Comparison of ENCODE assay signal across 1 cellular context in the genomic region with DNA sequence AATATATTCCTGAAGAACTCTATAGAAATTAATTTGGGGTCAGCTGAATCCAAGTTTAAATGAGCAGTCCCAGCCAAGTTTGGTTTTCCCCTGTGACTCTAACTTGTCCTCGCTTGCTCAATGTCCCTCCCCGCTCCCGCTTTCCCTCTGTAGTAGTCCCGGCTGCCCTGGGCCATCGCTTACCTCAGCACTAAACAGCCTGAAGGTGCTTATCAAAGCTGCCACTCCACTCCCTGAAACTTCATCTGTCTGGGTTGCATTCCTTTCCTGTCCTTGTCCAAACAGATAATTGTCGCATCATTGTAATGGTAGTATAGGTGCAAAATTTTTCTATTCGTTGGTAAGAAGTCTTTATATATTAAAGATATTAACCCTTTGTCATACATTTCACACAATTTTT.
TF ChIP-seq lines count a peak whose summit lies in the region.

No MANE protein-coding gene starts in this region.

TF ChIP-seq in HepG2, 621 proteins besides CTCF, POLR2A, EP300 and RAD21:
- TF ChIP-seq ONECUT2 (CRISPR knock-in tag; IDR thresholded peaks at IDR 0.05) (no peak), HMG20A (CRISPR knock-in tag; IDR thresholded peaks at IDR 0.05; ENCODE audit: borderline replicate concordance) (no peak), KAT8 (CRISPR knock-in tag; IDR thresholded peaks at IDR 0.05) (no peak), ELF4 (CRISPR knock-in tag; IDR thresholded peaks at IDR 0.05; ENCODE audit: borderline replicate concordance) (no peak), SP4 (CRISPR knock-in tag; IDR thresholded peaks at IDR 0.05) (no peak), TRAFD1 (CRISPR knock-in tag; IDR thresholded peaks at IDR 0.05; ENCODE audit: borderline replicate concordance) (no peak), TARDBP (CRISPR knock-in tag; IDR thresholded peaks at IDR 0.05) (no peak), ZNF597 (CRISPR knock-in tag; IDR thresholded peaks at IDR 0.05) (no peak), CENPT (CRISPR knock-in tag; IDR thresholded peaks at IDR 0.05; ENCODE audit: low read depth) (no peak), FOXA3 (CRISPR knock-in tag; IDR thresholded peaks at IDR 0.05) (no peak), SALL1 (CRISPR knock-in tag; IDR thresholded peaks at IDR 0.05) (no peak), ZNF510 (CRISPR knock-in tag; IDR thresholded peaks at IDR 0.05; ENCODE audit: low read depth) (no peak), ZNF234 (CRISPR knock-in tag; conservative IDR thresholded peaks at IDR 0.05) (no peak)
- TF ChIP-seq, protein P1, sequence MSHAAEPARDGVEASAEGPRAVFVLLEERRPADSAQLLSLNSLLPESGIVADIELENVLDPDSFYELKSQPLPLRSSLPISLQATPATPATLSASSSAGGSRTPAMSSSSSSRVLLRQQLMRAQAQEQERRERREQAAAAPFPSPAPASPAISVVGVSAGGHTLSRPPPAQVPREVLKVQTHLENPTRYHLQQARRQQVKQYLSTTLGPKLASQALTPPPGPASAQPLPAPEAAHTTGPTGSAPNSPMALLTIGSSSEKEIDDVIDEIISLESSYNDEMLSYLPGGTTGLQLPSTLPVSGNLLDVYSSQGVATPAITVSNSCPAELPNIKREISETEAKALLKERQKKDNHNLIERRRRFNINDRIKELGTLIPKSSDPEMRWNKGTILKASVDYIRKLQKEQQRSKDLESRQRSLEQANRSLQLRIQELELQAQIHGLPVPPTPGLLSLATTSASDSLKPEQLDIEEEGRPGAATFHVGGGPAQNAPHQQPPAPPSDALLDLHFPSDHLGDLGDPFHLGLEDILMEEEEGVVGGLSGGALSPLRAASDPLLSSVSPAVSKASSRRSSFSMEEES (CRISPR knock-in tag; IDR thresholded peaks at IDR 0.05), result no peak
